Comparison of ENCODE assay signal across 24 cellular contexts in the genomic region with DNA sequence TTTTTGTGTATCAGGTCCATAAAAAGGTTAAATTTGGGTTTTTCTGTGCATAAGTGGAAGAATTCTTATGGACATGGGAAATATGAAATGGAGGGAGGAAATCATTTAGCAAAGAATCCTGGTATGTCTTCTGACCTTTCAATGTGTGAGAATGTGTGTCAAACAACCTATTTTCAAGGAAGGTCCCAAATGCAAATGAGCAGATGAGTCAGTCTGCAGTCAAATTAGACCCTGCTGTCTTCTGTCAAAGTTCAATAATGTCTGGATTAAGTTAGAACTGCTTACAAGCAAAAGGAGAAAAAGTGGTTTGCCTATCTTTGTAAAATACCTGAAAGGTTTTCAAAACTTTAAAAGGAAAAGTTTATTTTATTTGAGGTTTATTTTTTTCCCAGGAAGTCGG. TPM values are rescaled to one million over a fixed set of nuclear protein-coding genes. Genes with fewer than 3 reads are reported as not detected.
DNase-seq lines count a peak whose midpoint lies in the region; ATAC-seq, FAIRE-seq and TF ChIP-seq lines count a peak whose summit lies in the region.
"Had no signal": no experiment of that assay in that cellular context is flagged by ENCODE, and none has a peak within 500 bp of the region (broad histone marks: within the 10 kb centered on the region; RNA-seq: fewer than 3 reads in every experiment).

No MANE protein-coding gene starts in this region.

- H3K9ac ChIP-seq in SK-N-SH (no peak overlapping the region), GM12878 (ENCODE audit: control insufficient read depth, insufficient read depth, low read length) (no peak overlapping the region)

- intact Hi-C loops in GM12878 (cut with micrococcal nuclease; ENCODE audit: unreplicated experiment) (no loop called here), adrenal gland (cut with DNase I) (no loop called here)

- H3K9me3 ChIP-seq in SK-N-SH (no peaks in the 10 kb centered on the region), GM12878 (replicated peaks; ENCODE audit: control insufficient read depth, insufficient read depth, low read length) (no peaks in the 10 kb centered on the region), osteoblast (ENCODE audit: low read depth, low read length) (no peaks in the 10 kb centered on the region), adrenal gland (replicated peaks in 1 of 3) (no peaks in the 10 kb centered on the region)
- H3K9me3 ChIP-seq: HAP-1, SJCRH30 had no signal

- H3K36me3 ChIP-seq in SK-N-SH (replicated peaks in 1 of 2; ENCODE audit: control insufficient read depth in 1 of 2, insufficient read depth in 2 of 2, low read length in 1 of 2) = peaks cover 39 to 60% of the 10 kb centered on the region in 2 experiments
- H3K36me3 ChIP-seq in GM12878 (ENCODE audit: control insufficient read depth in 2 of 2, insufficient read depth in 2 of 2, low read length in 1 of 2) = no peaks in the 10 kb centered on the region
- peaks cover 34% of the 10 kb centered on the region for H3K36me3 ChIP-seq in osteoblast (ENCODE audit: insufficient read depth, low read length)
- H3K36me3 ChIP-seq in adrenal gland (replicated peaks in 1 of 2) = no peaks in the 10 kb centered on the region
- H3K36me3 ChIP-seq: HAP-1, SJCRH30 had no signal

- TF ChIP-seq EP300 in SK-N-SH (IDR thresholded peaks at IDR 0.05; ENCODE audit: borderline replicate concordance in 1 of 2, low read depth in 1 of 2, low read length in 1 of 2) (no peak), GM12878 (IDR thresholded peaks at IDR 0.05; ENCODE audit: borderline replicate concordance in 1 of 2, control insufficient read depth in 1 of 2, low read depth in 2 of 2, low read length in 2 of 2) (no peak)

- no TSS peak for BruUV-seq in GM12878 (replicated peaks; lab: Mats Ljungman, UMichigan)

- DNase-seq in SK-N-SH = no peak
- DNase-seq in GM12878 (ENCODE audit: low read depth, low spot score) = no peak
- no peak for DNase-seq in osteoblast (ENCODE audit: insufficient read length, low spot score, missing footprints)
- DNase-seq in adrenal gland = no peak
- no peak for DNase-seq in DMS53 treated with DMSO at 0.1 percent for 48 hours (lab: John Stamatoyannopoulos, UW; ENCODE audit: unreplicated experiment)
- DNase-seq in NCI-H1930 (lab: John Stamatoyannopoulos, UW) = no peak
- DNase-seq: DMS79 treated with DMSO at 0.1 percent for 48 hours, MV-4-11, NCI-H1105 treated with DMSO at 0.1 percent for 48 hours, NCI-H2081, NCI-H2171, NCI-H345, NCI-H524, OCI-M1, SJCRH30 had no signal

- no peak for TF ChIP-seq CTCF in SK-N-SH (IDR thresholded peaks at IDR 0.05)
- TF ChIP-seq CTCF in GM12878 (IDR thresholded peaks at IDR 0.05 in 2 of 3, conservative IDR thresholded peaks at IDR 0.05 in 1 of 3; ENCODE audit: control insufficient read depth in 2 of 3, extremely low read depth in 1 of 3, insufficient read depth in 1 of 3, low read depth in 3 of 3, low read length in 3 of 3) = no peak
- no peak for TF ChIP-seq CTCF in osteoblast (IDR thresholded peaks at IDR 0.05; ENCODE audit: extremely low read depth, low read depth, low read length)
- TF ChIP-seq CTCF in adrenal gland (IDR thresholded peaks at IDR 0.05) = no peak

- H3K4me1 ChIP-seq in SK-N-SH (ENCODE audit: control insufficient read depth in 1 of 2, insufficient read depth in 2 of 2, low read depth in 1 of 2, low read length in 1 of 2) (peaks cover 4 to 69% of the 10 kb centered on the region in 2 experiments), GM12878 (ENCODE audit: control insufficient read depth, insufficient read depth, low read length) (no peaks in the 10 kb centered on the region), osteoblast (ENCODE audit: insufficient read depth, low read length) (peaks cover 85% of the 10 kb centered on the region), adrenal gland (replicated peaks in 1 of 2) (no peaks in the 10 kb centered on the region)
- H3K4me1 ChIP-seq: SJCRH30 had no signal

- in situ Hi-C loops in GM12878 (cut with MboI) = no loop called here

- SMC1A ChIA-PET in GM12878 (lab: Charles Lee; ENCODE audit: uncharacterized antibody, unreplicated experiment) = interaction anchor here (1.2 kb wide), 1 partner anchor 12 kb away, joined by 3 read pairs; no protein-coding TSS in a partner anchor

- peaks cover 78% of the 10 kb centered on the region for H3F3A ChIP-seq in SK-N-SH (replicated peaks; ENCODE audit: insufficient read depth)

- 96% methylated on average over 1 of the region's 1 CpG for WGBS in SK-N-SH (ENCODE audit: low lambda C conversion rate)
- 43% methylated on average over 1 of the region's 1 CpG for WGBS in GM12878 (ENCODE audit: insufficient coverage, insufficient replicate concordance, low lambda C conversion rate, missing lambda C conversion rate)
- 88 to 98% (median 91%) methylated on average over 1 of the region's 1 CpG for WGBS in adrenal gland, 4 donors

- ATAC-seq in SK-N-SH treated with all-trans-retinoic acid at 6 μM for 48 hours = no peak
- peak; percentile 58 for ATAC-seq in HG02610 (IDR thresholded peaks at IDR 0.05; ENCODE audit: unreplicated experiment)
- ATAC-seq in GM12878 = peak; percentile 63
- ATAC-seq: GM23338 had no signal

- H3K4me2 ChIP-seq in SK-N-SH (no peak overlapping the region), GM12878 (ENCODE audit: control insufficient read depth, insufficient read depth) (no peak overlapping the region), osteoblast (ENCODE audit: insufficient read depth, low read length) (no peak overlapping the region)

- H3K27me3 ChIP-seq in SK-N-SH (ENCODE audit: insufficient read depth) (no peaks in the 10 kb centered on the region), GM12878 (replicated peaks in 1 of 2; ENCODE audit: control insufficient read depth in 2 of 2, insufficient read depth in 2 of 2, low read length in 1 of 2) (no peaks in the 10 kb centered on the region), osteoblast (ENCODE audit: insufficient read depth, low read length) (no peaks in the 10 kb centered on the region), adrenal gland (no peaks in the 10 kb centered on the region)
- H3K27me3 ChIP-seq: SJCRH30 had no signal

- TF ChIP-seq POLR2A in GM12878 (IDR thresholded peaks at IDR 0.05; ENCODE audit: low read depth, low read length) (no peak), adrenal gland (IDR thresholded peaks at IDR 0.05) (no peak)

- FAIRE-seq in GM12878 (lab: Jason Lieb, UNC) = no peak
- FAIRE-seq: GM12891, RCC 7860 had no signal

- CTCF ChIA-PET in SK-N-SH (lab: Yijun Ruan, JAX) (no interaction called here), GM12878 (lab: Yijun Ruan, JAX) (no interaction called here)

- H3K27ac ChIP-seq in SK-N-SH (ENCODE audit: low read depth in 2 of 2, low read length in 1 of 2) (peak overlapping the region in 1 of 2 experiments; percentile 89; a peak in 2 of 4 replicates), GM12878 (ENCODE audit: control insufficient read depth, insufficient read depth) (no peak overlapping the region), osteoblast (ENCODE audit: low read depth, low read length) (peak overlapping the region; percentile 77), adrenal gland (no peak overlapping the region)
- H3K27ac ChIP-seq: 22Rv1, SJCRH30 had no signal

- POLR2A ChIA-PET in SK-N-SH (lab: Yijun Ruan, JAX) = no interaction called here
- POLR2A ChIA-PET in GM12878 (lab: Charles Lee) = interaction anchor here (0.8 kb wide), 1 partner anchor 38 kb away, joined by 3 read pairs; no protein-coding TSS in a partner anchor

- RAD21 ChIA-PET in GM12878 (lab: Charles Lee; ENCODE audit: unreplicated experiment) = interaction anchor here (2.1 kb wide), 1 partner anchor 35 kb away, joined by 7 read pairs; no protein-coding TSS in a partner anchor

- H3K79me2 ChIP-seq in SK-N-SH (ENCODE audit: insufficient read depth) = peaks cover 100% of the 10 kb centered on the region
- no peaks in the 10 kb centered on the region for H3K79me2 ChIP-seq in GM12878 (ENCODE audit: control insufficient read depth, insufficient read depth, low read length)
- peaks cover 99% of the 10 kb centered on the region for H3K79me2 ChIP-seq in osteoblast (ENCODE audit: insufficient read depth, low read length)

- TF ChIP-seq RAD21 in SK-N-SH (IDR thresholded peaks at IDR 0.05; ENCODE audit: low read length) (no peak), GM12878 (IDR thresholded peaks at IDR 0.05; ENCODE audit: insufficient read depth, low read depth, low read length) (no peak)

- H3K9me2 ChIP-seq in SK-N-SH = no peaks in the 10 kb centered on the region

- H4K20me1 ChIP-seq in SK-N-SH (ENCODE audit: insufficient read depth) (peaks cover 88% of the 10 kb centered on the region), GM12878 (ENCODE audit: control insufficient read depth, insufficient read depth) (no peaks in the 10 kb centered on the region), osteoblast (ENCODE audit: insufficient read depth, low read length) (peaks cover 51% of the 10 kb centered on the region)

- H3K4me3 ChIP-seq in SK-N-SH (ENCODE audit: low read depth in 2 of 2, low read length in 1 of 2) (no peak overlapping the region), GM12878 (no peak overlapping the region), osteoblast (ENCODE audit: insufficient read depth, low read length) (no peak overlapping the region), adrenal gland (no peak overlapping the region)
- H3K4me3 ChIP-seq: GM23338, HAP-1, SJCRH30 had no signal

- H2AFZ ChIP-seq in SK-N-SH (ENCODE audit: low read depth) = no peak overlapping the region
- no peak overlapping the region for H2AFZ ChIP-seq in GM12878 (ENCODE audit: control insufficient read depth, low read depth, low read length)
- no peak overlapping the region for H2AFZ ChIP-seq in osteoblast (ENCODE audit: low read length)
- H2AFZ ChIP-seq: GM23338 had no signal

RNA-seq across cellular contexts. Expression of a gene that starts 15.3 kb away (rescaled TPM):
- polyA plus RNA-seq in SK-N-SH (2012; rRNA removed) (248 and 298 TPM in 2 replicates), GM12878 (2011; rRNA removed) (6.1 and 6.6 TPM in 2 replicates), GM12878 (2014; fragmentation: Illumina TruSeq; extraction: Trizol) (8.9 and 10.1 TPM in 2 replicates), GM12878 (2014; fragmentation: Nextera tagmentation; extraction: Ambion mirVana) (1 to 10 TPM; 2.2 to 2.6 TPM), GM12878 (2014; rRNA removed) (5.7 and 7.4 TPM in 2 replicates), GM12878 (2016; fragmentation: Nextera tagmentation; extraction: Ambion mirVana) (1 to 10 TPM; 3.7 to 3.8 TPM), adrenal gland (10 to 100 TPM in 2 of 3 donors, 1 to 10 TPM in 1; 5.6 to 15.3 (median 12.3) TPM)
- polyA plus RNA-seq in SK-N-SH (2012; cell fraction: cytosol; rRNA removed) = 185 and 239 TPM in 2 replicates
- polyA plus RNA-seq in SK-N-SH (2012; cell fraction: nucleus; rRNA removed) = 255 and 545 TPM in 2 replicates
- 30.8 and 31.4 TPM in 2 replicates for total RNA-seq in GM12878 (2013; cell fraction: nucleolus; rRNA removed)
- total RNA-seq in GM12878 (2014; rRNA removed) (9.8 and 11.2 TPM in 2 replicates), GM12878 (2014; rRNA removed; fragmentation: Illumina TruSeq; extraction: Trizol) (10.1 and 10.7 TPM in 2 replicates), GM12878 (2021) (12.6 and 15.3 TPM in 2 replicates), osteoblast (1,453 and 1,556 TPM in 2 replicates), adrenal gland (10 to 100 TPM; 30.2 to 84.6 (median 58.5) TPM)
- 3.5 TPM for polyA plus RNA-seq in GM12878 (2011; ENCODE audit: low read depth)
- polyA plus RNA-seq in GM12878 (2011; cell fraction: cytosol; rRNA removed) = 5.3 and 5.8 TPM in 2 replicates
- polyA plus RNA-seq in GM12878 (2011; cell fraction: nucleus; rRNA removed) = 12.7 and 15.7 TPM in 2 replicates
- 4.5 and 5.7 TPM in 2 replicates for polyA plus RNA-seq in GM12878 (2012)
- 14.2 and 20.3 TPM in 2 replicates for polyA minus RNA-seq in GM12878 (2011; rRNA and poly(A)+ RNA removed)
- polyA minus RNA-seq in GM12878 (2011; cell fraction: cytosol; rRNA and poly(A)+ RNA removed) = 5.3 and 5.7 TPM in 2 replicates
- 11.2 and 14.3 TPM in 2 replicates for polyA minus RNA-seq in GM12878 (2011; cell fraction: nucleus; rRNA and poly(A)+ RNA removed)
- polyA plus RNA-seq: CD14-positive monocyte, IgD-negative memory B cell had no signal

Comparison
In these comparisons a context has a peak if more than half of its experiments do, and no peak if none do; other contexts are left out.
1. RNA of a gene that starts 15.3 kb away (total RNA-seq): 1,453 to 1,556 TPM in osteoblast; 30.2 to 84.6 TPM in adrenal gland and 9.8 to 31.4 TPM in GM12878; every median in the first group is over 10 times any median in the second.